In genomic region chr19:39177110-39177699, GRCh38 we compare ENCODE assay signal across 1 cellular context.
TF ChIP-seq lines count a peak whose summit lies in the region.

No MANE protein-coding gene starts in this region.

TF ChIP-seq in HEK293, 187 proteins besides CTCF, POLR2A, EP300 and RAD21 (continued from another document):
- TF ChIP-seq, protein P1, sequence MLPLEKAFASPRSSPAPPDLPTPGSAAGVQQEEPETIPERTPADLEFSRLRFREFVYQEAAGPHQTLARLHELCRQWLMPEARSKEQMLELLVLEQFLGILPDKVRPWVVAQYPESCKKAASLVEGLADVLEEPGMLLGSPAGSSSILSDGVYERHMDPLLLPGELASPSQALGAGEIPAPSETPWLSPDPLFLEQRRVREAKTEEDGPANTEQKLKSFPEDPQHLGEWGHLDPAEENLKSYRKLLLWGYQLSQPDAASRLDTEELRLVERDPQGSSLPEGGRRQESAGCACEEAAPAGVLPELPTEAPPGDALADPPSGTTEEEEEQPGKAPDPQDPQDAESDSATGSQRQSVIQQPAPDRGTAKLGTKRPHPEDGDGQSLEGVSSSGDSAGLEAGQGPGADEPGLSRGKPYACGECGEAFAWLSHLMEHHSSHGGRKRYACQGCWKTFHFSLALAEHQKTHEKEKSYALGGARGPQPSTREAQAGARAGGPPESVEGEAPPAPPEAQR (tag by site-specific recombination; IDR thresholded peaks at IDR 0.05) = no peak
- TF ChIP-seq ZNF214 (tag by site-specific recombination; IDR thresholded peaks at IDR 0.05; ENCODE audit: borderline replicate concordance) (no peak), ZNF37A (tag by site-specific recombination; IDR thresholded peaks at IDR 0.05) (no peak), SP2 (tag by site-specific recombination; IDR thresholded peaks at IDR 0.05) (peak; percentile 55), ZNF621 (tag by site-specific recombination; IDR thresholded peaks at IDR 0.05) (peak; percentile 89; the same call in 1 of the 2 replicates), ZEB2 (tag by site-specific recombination; IDR thresholded peaks at IDR 0.05) (0 out of 2 replicates have a peak, but pooled peaks have one; percentile 4)
TF ChIP-seq in HEK293: peak in this region for 3.
